8 cellular contexts compared by ENCODE assay signal in genomic region chr4:38034986-38035882, GRCh38.
A peak's percentile ranks its signal among the peaks of the same experiment; 100 is the strongest.
DNase-seq lines count a peak whose midpoint lies in the region; ATAC-seq and TF ChIP-seq lines count a peak whose summit lies in the region.

No MANE protein-coding gene starts in this region.

- peak; percentile 28 for DNase-seq in stimulated activated CD4-positive, alpha-beta T cell treated with anti-CD3 and anti-CD28 coated beads, Interleukin-15, amount 100 ng/mL, for 24 hours
- no peak for DNase-seq in stimulated activated CD4-positive, alpha-beta T cell treated with anti-CD3 and anti-CD28 coated beads, Interleukin-4, amount 100 ng/mL, for 4 hours
- DNase-seq in LoVo (ENCODE audit: low spot score) (peak; percentile 62), RWPE1 (ENCODE audit: low spot score) (peak; percentile 52), midbrain (lab: John Stamatoyannopoulos, UW) (peak; percentile 49), cerebellar nuclear complex (lab: John Stamatoyannopoulos, UW) (no peak)
- peak; percentile 41 for DNase-seq in effector CD4-positive, alpha-beta T cell

- ATAC-seq in HG02763 (IDR thresholded peaks at IDR 0.05; ENCODE audit: unreplicated experiment), result no peak

- peak; percentile 76 for TF ChIP-seq CTCF in RWPE1 (conservative IDR thresholded peaks at IDR 0.05; ENCODE audit: low read depth)

- CTCF ChIA-PET in RWPE1 (lab: Yijun Ruan, JAX), result interaction anchor here (0.6 to 1.8 kb wide), 10 partner anchors 15 to 704 kb away, joined by 3 to 12 read pairs (median 4); a partner anchor contains a TSS

- H3K27ac ChIP-seq in RWPE1, result no peak overlapping the region

- POLR2A ChIA-PET in RWPE1 (lab: Yijun Ruan, JAX; ENCODE audit: low non-redundant PET), result no interaction called here

Comparison
In these comparisons a context has a peak if more than half of its experiments do, and no peak if none do; other contexts are left out.
1. DNase-seq: peak in stimulated activated CD4-positive, alpha-beta T cell treated with anti-CD3 and anti-CD28 coated beads, Interleukin-15, amount 100 ng/mL, for 24 hours (single experiment), LoVo (single experiment), RWPE1 (single experiment), effector CD4-positive, alpha-beta T cell (single experiment) and midbrain (single experiment); none in stimulated activated CD4-positive, alpha-beta T cell treated with anti-CD3 and anti-CD28 coated beads, Interleukin-4, amount 100 ng/mL, for 4 hours (0 of 2) and cerebellar nuclear complex (0 of 2).